Comparison of ENCODE assay signal across 12 cellular contexts in genomic region chr2:149021761-149022160, GRCh38. TPM values are rescaled to one million over a fixed set of nuclear protein-coding genes. Genes with fewer than 3 reads are reported as not detected.
DNase-seq lines count a peak whose midpoint lies in the region; ATAC-seq and TF ChIP-seq lines count a peak whose summit lies in the region.
"Had no signal": no experiment of that assay in that cellular context is flagged by ENCODE, and none has a peak within 500 bp of the region (broad histone marks: within the 10 kb centered on the region; RNA-seq: fewer than 3 reads in every experiment).

No MANE protein-coding gene starts in this region.

- H3K14ac ChIP-seq in H9 (ENCODE audit: insufficient read depth, low read length), result no peak overlapping the region

- H2BK120ac ChIP-seq in H9 (ENCODE audit: low read depth, low read length, poor library complexity, severe bottlenecking), result no peak overlapping the region

- H3K9ac ChIP-seq in H9 (ENCODE audit: extremely low read depth, insufficient read length, low read length), result no peak overlapping the region

- no peak overlapping the region for H4K91ac ChIP-seq in H9 (ENCODE audit: insufficient read length, low read depth, low read length)

- H3K27me3 Mint-ChIP-seq in H9 (ENCODE audit: low read depth), result no peaks in the 10 kb centered on the region

- H3K23ac ChIP-seq in H9 (ENCODE audit: insufficient read length, low read depth, low read length), result no peak overlapping the region

- peaks cover 0 to 25% (median 18%) of the 10 kb centered on the region in 3 experiments; a peak in 5 of 7 replicates for H3K36me3 Mint-ChIP-seq in H9 (ENCODE audit: insufficient read depth in 1 of 3, low read depth in 3 of 3)

- no peak overlapping the region for H2AFZ ChIP-seq in H9 (ENCODE audit: low read length)

- TF ChIP-seq POLR2A in spleen (IDR thresholded peaks at IDR 0.05), result no peak

- peak overlapping the region; percentile 2 for H3K56ac ChIP-seq in H9 (ENCODE audit: insufficient read length, low read depth, low read length)

- H2BK15ac ChIP-seq in H9 (ENCODE audit: low read depth, low read length), result no peak overlapping the region

- no peak overlapping the region for H3K4me2 ChIP-seq in H9 (ENCODE audit: insufficient read depth, insufficient read length, low read length)

- H3K4me3 ChIP-seq in spleen, result no peak overlapping the region

- no peaks in the 10 kb centered on the region for H3K79me1 ChIP-seq in H9 (ENCODE audit: insufficient read depth, low read depth, low read length, poor library complexity, severe bottlenecking)

- H3K9me3 ChIP-seq in H9 (ENCODE audit: control insufficient read depth, low read depth, low read length), result no peaks in the 10 kb centered on the region
- no peaks in the 10 kb centered on the region for H3K9me3 ChIP-seq in spleen

- DNase-seq in H9, result no peak
- DNase-seq in spleen, result no peak
- DNase-seq in NCI-H2227 (lab: John Stamatoyannopoulos, UW; ENCODE audit: unreplicated experiment), result no peak
- DNase-seq in DMS153 (lab: John Stamatoyannopoulos, UW), result no peak
- DNase-seq in left ventricle myocardium superior, result no peak
- no peak for DNase-seq in activated effector memory CD4-positive, alpha-beta T cell treated with anti-CD3 and anti-CD28 coated beads, Interleukin-2, amount 50 U/mL, for 16 hours
- DNase-seq: GF-D8, NCI-H510A, T-helper 2 cell had no signal

- no peak overlapping the region for H2BK5ac ChIP-seq in H9 (ENCODE audit: insufficient read length, low read length)

- no peak overlapping the region for H3K4me3 Mint-ChIP-seq in H9

- H3K36me3 ChIP-seq in spleen, result no peaks in the 10 kb centered on the region

- no peaks in the 10 kb centered on the region for H3K79me2 ChIP-seq in H9 (ENCODE audit: insufficient read depth, low read length)

- no peak overlapping the region for H3T11ph ChIP-seq in H9 (ENCODE audit: low read length)

- H3K18ac ChIP-seq in H9 (ENCODE audit: insufficient read length, low read depth, low read length), result no peak overlapping the region

- TF ChIP-seq CTCF in H9 (conservative IDR thresholded peaks at IDR 0.05) (no peak), spleen (IDR thresholded peaks at IDR 0.05 in 8 of 11, conservative IDR thresholded peaks at IDR 0.05 in 3 of 11) (no peak)

- intact Hi-C loops in spleen (cut with DNase I; ENCODE audit: low total_unique reads), result no loop called here
- intact Hi-C loops in left ventricle myocardium superior (cut with micrococcal nuclease), result no loop called here

- no peak overlapping the region for H2BK20ac ChIP-seq in H9 (ENCODE audit: low read depth, low read length, poor library complexity, severe bottlenecking)

- no peak overlapping the region for H2BK12ac ChIP-seq in H9 (ENCODE audit: insufficient read length, low read depth, low read length)

- H4K20me1 ChIP-seq in H9 (ENCODE audit: control insufficient read depth, insufficient read depth, insufficient read length), result no peaks in the 10 kb centered on the region

- peak; percentile 54 for ATAC-seq in GM19043 (IDR thresholded peaks at IDR 0.05; ENCODE audit: low read depth, unreplicated experiment)
- peak; percentile 45 for ATAC-seq in HG03378 (IDR thresholded peaks at IDR 0.05; ENCODE audit: unreplicated experiment)
- ATAC-seq in left ventricle myocardium superior, result no peak

- H3K27me3 ChIP-seq in H9 (ENCODE audit: insufficient read depth, low read length), result no peaks in the 10 kb centered on the region
- H3K27me3 ChIP-seq in spleen (replicated peaks in 1 of 7), result peaks cover 0 to 4% (median 0%) of the 10 kb centered on the region in 7 donors

- peaks cover 6 to 10% of the 10 kb centered on the region in 2 experiments; a peak in 3 of 4 replicates for H3K4me1 Mint-ChIP-seq in H9

- no peaks in the 10 kb centered on the region for H3K9me3 Mint-ChIP-seq in H9

- H3K27ac Mint-ChIP-seq in H9, result peak overlapping the region in 1 of 3 experiments; percentile 69; a peak in 2 of 7 replicates

- WGBS in H9 (ENCODE audit: extremely low coverage, insufficient read length, low lambda C conversion rate), result no CpG with 5 or more reads among the region's 6 CpGs
- WGBS in spleen, 5 donors, result 75 to 88% (median 83%) methylated on average over 6 of the region's 6 CpGs

- H4K8ac ChIP-seq in H9 (replicated peaks; ENCODE audit: insufficient read length, low read depth, low read length), result no peak overlapping the region

- no peak overlapping the region for H4K5ac ChIP-seq in H9 (ENCODE audit: insufficient read length, low read depth, low read length)

- H3K23me2 ChIP-seq in H9 (ENCODE audit: insufficient read length, low read depth, low read length, poor library complexity, severe bottlenecking), result no peaks in the 10 kb centered on the region

- H2AK5ac ChIP-seq in H9 (ENCODE audit: insufficient read length, low read length), result no peak overlapping the region

- H3K27ac ChIP-seq in H9 (ENCODE audit: insufficient read length, low read depth, low read length) (no peak overlapping the region), spleen (peak overlapping the region in 7 of 8 donors; percentile 14 to 76 (median 57))

- H3K4me1 ChIP-seq in H9 (ENCODE audit: insufficient read depth, low read length), result no peaks in the 10 kb centered on the region
- peaks cover 0 to 38% (median 12%) of the 10 kb centered on the region in 6 donors for H3K4me1 ChIP-seq in spleen

- no peak overlapping the region for H3K4ac ChIP-seq in H9 (ENCODE audit: low read depth, low read length)

RNA-seq across cellular contexts. Expression of gene LYPD6B, which starts 16.7 kb away (rescaled TPM):
- 1.0 and 2.0 TPM in 2 replicates for total RNA-seq in H9 (2021)
- 1 to 10 TPM in 6 of 7 donors, under 1 TPM in 1; 0.46 to 3.5 (median 1.6) TPM for total RNA-seq in spleen
- 1 to 10 TPM; 1.2 to 3.5 (median 2.7) TPM for polyA plus RNA-seq in spleen
- not detected for total RNA-seq in left ventricle myocardium superior
- total RNA-seq: lung microvascular endothelial cell had no signal
